In genomic region chr9:121944741-121945191, GRCh38 we compare ENCODE assay signal across 16 cellular contexts.
DNase-seq lines count a peak whose midpoint lies in the region; ATAC-seq and TF ChIP-seq lines count a peak whose summit lies in the region.
"Had no signal": no experiment of that assay in that cellular context is flagged by ENCODE, and none has a peak within 500 bp of the region (broad histone marks: within the 10 kb centered on the region; RNA-seq: fewer than 3 reads in every experiment).

No MANE protein-coding gene starts in this region.

- H3K79me1 ChIP-seq in IMR-90 (ENCODE audit: low read depth in 1 of 2, low read length in 2 of 2), result peaks cover 0 to 7% of the 10 kb centered on the region in 2 experiments; a peak in 1 of 4 replicates

- no peak overlapping the region for H3K4me3 Mint-ChIP-seq in CD4-positive, alpha-beta T cell
- H3K4me3 Mint-ChIP-seq: endodermal cell; memory B cell; stimulated activated memory B cell treated with anti-CD40 and anti-IgM and Interleukin-4, amounts not matched to agents 10 μg/mL and 1 μg/mL and 100 μg/mL, for 72 hours had no signal

- no peak overlapping the region for H3K14ac ChIP-seq in IMR-90 (replicated peaks; ENCODE audit: low read depth, low read length)

- H2BK15ac ChIP-seq in IMR-90 (ENCODE audit: low read depth, low read length), result no peak overlapping the region; the same call in 2 of the 3 replicates

- peak overlapping the region; percentile 56 for H2BK5ac ChIP-seq in IMR-90 (ENCODE audit: low read depth, low read length, poor library complexity, severe bottlenecking)

- DNase-seq in AG09319 (ENCODE audit: extremely low read depth, low read depth) (peak; percentile 10), IMR-90 (peak; percentile 87), astrocyte of the cerebellum (ENCODE audit: low read depth) (peak; percentile 18), glomerular visceral epithelial cell (ENCODE audit: extremely low spot score) (peak; percentile 35), NCI-H1930 (lab: John Stamatoyannopoulos, UW) (no peak), NCI-H1105 treated with DMSO at 0.1 percent for 48 hours (lab: John Stamatoyannopoulos, UW) (no peak), OCI-M1 (lab: John Stamatoyannopoulos, UW) (no peak)
- no peak for DNase-seq in CD4-positive, alpha-beta T cell
- DNase-seq: activated CD4-positive, CD25-positive, alpha-beta regulatory T cell; endodermal cell; NCI-H1048; NCI-H510A treated with DMSO at 0.1 percent for 48 hours; pancreas had no signal

- no peaks in the 10 kb centered on the region for H3K27me3 ChIP-seq in IMR-90 (ENCODE audit: control insufficient read depth, insufficient read depth, low read length)
- H3K27me3 ChIP-seq in CD4-positive, alpha-beta T cell (ENCODE audit: control insufficient read depth, insufficient read depth, low read length), result no peaks in the 10 kb centered on the region
- H3K27me3 ChIP-seq: pancreas had no signal

- no peak overlapping the region for H4K8ac ChIP-seq in IMR-90 (ENCODE audit: low read depth in 2 of 2, low read length in 2 of 2)

- intact Hi-C loops in IMR-90 (cut with micrococcal nuclease), result no loop called here
- intact Hi-C loops in CD4-positive, alpha-beta T cell (cut with DNase I, micrococcal nuclease), result no loop called here

- H2AK9ac ChIP-seq in IMR-90 (replicated peaks; ENCODE audit: low read depth, low read length, poor library complexity), result no peak overlapping the region

- peak overlapping the region; percentile 24; the same call in 1 of the 2 replicates for H3K18ac ChIP-seq in IMR-90 (ENCODE audit: low read depth, low read length)

- BruUV-seq in IMR-90 (replicated peaks; lab: Mats Ljungman, UMichigan), result no TSS peak

- no peak overlapping the region for H4K5ac ChIP-seq in IMR-90 (ENCODE audit: low read depth, low read length)

- H3K56ac ChIP-seq in IMR-90 (ENCODE audit: extremely low read depth, insufficient read depth, low read length), result no peak overlapping the region

- no peaks in the 10 kb centered on the region for H3K9me3 ChIP-seq in IMR-90 (ENCODE audit: control insufficient read depth, insufficient read depth, low read length)
- no peaks in the 10 kb centered on the region for H3K9me3 ChIP-seq in CD4-positive, alpha-beta T cell (ENCODE audit: control insufficient read depth, low read length)
- H3K9me3 ChIP-seq: pancreas had no signal

- CTCF ChIA-PET in IMR-90 (lab: Yijun Ruan, JAX), result no interaction called here
- CTCF ChIA-PET in CD4-positive, alpha-beta T cell (lab: Charles Lee), result no interaction called here

- dilution Hi-C loops in IMR-90 (cut with HindIII; ENCODE audit: low sequenced_read_pairs, unreplicated experiment), result no loop called here

- TF ChIP-seq CTCF in AG09319 (IDR thresholded peaks at IDR 0.05; ENCODE audit: low read depth, low read length) (no peak), IMR-90 (conservative IDR thresholded peaks at IDR 0.05; ENCODE audit: low read depth, low read length) (no peak), astrocyte of the cerebellum (IDR thresholded peaks at IDR 0.05; ENCODE audit: low read depth, low read length, missing control alignments) (no peak)
- TF ChIP-seq CTCF in CD4-positive, alpha-beta T cell (IDR thresholded peaks at IDR 0.05), result no peak

- no peak overlapping the region for H3K9ac ChIP-seq in IMR-90 (ENCODE audit: low read depth, low read length)

- H2AFZ ChIP-seq in IMR-90 (replicated peaks; ENCODE audit: low read length, poor library complexity), result no peak overlapping the region

- H2BK20ac ChIP-seq in IMR-90 (ENCODE audit: low read depth, low read length), result no peak overlapping the region

- H3K4me1 Mint-ChIP-seq in CD4-positive, alpha-beta T cell (ENCODE audit: low read depth), result no peaks in the 10 kb centered on the region

- no peaks in the 10 kb centered on the region for H3K36me3 Mint-ChIP-seq in CD4-positive, alpha-beta T cell (ENCODE audit: low read depth)

- no peak for TF ChIP-seq RAD21 in IMR-90 (IDR thresholded peaks at IDR 0.05; ENCODE audit: low read length)

- H3K9me3 Mint-ChIP-seq in CD4-positive, alpha-beta T cell, result no peaks in the 10 kb centered on the region
- H3K9me3 Mint-ChIP-seq: endodermal cell; memory B cell; stimulated activated memory B cell treated with anti-CD40 and anti-IgM and Interleukin-4, amounts not matched to agents 10 μg/mL and 1 μg/mL and 100 μg/mL, for 72 hours had no signal

- H3K23ac ChIP-seq in IMR-90 (ENCODE audit: low read depth, low read length), result no peak overlapping the region

- H3K27ac ChIP-seq in IMR-90 (ENCODE audit: insufficient read depth, low read length), result no peak overlapping the region
- no peak overlapping the region for H3K27ac ChIP-seq in CD4-positive, alpha-beta T cell (ENCODE audit: low read depth, low read length)
- H3K27ac ChIP-seq: pancreas, SK-N-MC had no signal

- peaks cover 9% of the 10 kb centered on the region for H3K4me1 ChIP-seq in IMR-90 (ENCODE audit: control insufficient read depth, insufficient read depth, low read length)
- H3K4me1 ChIP-seq: pancreas had no signal

- H3K27ac Mint-ChIP-seq in CD4-positive, alpha-beta T cell, result no peak overlapping the region
- H3K27ac Mint-ChIP-seq: endodermal cell; stimulated activated memory B cell treated with anti-CD40 and anti-IgM and Interleukin-4, amounts not matched to agents 10 μg/mL and 1 μg/mL and 100 μg/mL, for 72 hours had no signal

- H3K4me3 ChIP-seq in IMR-90 (ENCODE audit: insufficient read depth, low read depth, low read length) (no peak overlapping the region), astrocyte of the cerebellum (ENCODE audit: low read depth, low read length) (no peak overlapping the region)
- H3K4me3 ChIP-seq: pancreas, SK-N-MC had no signal

- peak; percentile 88 for ATAC-seq in IMR-90 (ENCODE audit: low read depth)
- no peak for ATAC-seq in CD4-positive, alpha-beta T cell (ENCODE audit: poor library complexity)
- ATAC-seq: pancreas; stimulated activated memory B cell treated with anti-CD40 and anti-IgM and Interleukin-4, amounts not matched to agents 10 μg/mL and 1 μg/mL and 100 μg/mL, for 72 hours had no signal

- H2BK120ac ChIP-seq in IMR-90 (ENCODE audit: low read depth, low read length), result peak overlapping the region; percentile 50; the same call in 1 of the 2 replicates

- no peaks in the 10 kb centered on the region for H3K27me3 Mint-ChIP-seq in CD4-positive, alpha-beta T cell
- H3K27me3 Mint-ChIP-seq: memory B cell; stimulated activated memory B cell treated with anti-CD40 and anti-IgM and Interleukin-4, amounts not matched to agents 10 μg/mL and 1 μg/mL and 100 μg/mL, for 72 hours had no signal

- no peak overlapping the region for H3K4me2 ChIP-seq in IMR-90 (ENCODE audit: low read depth, low read length)

- H3K9me1 ChIP-seq in IMR-90 (ENCODE audit: insufficient read depth, low read length), result peaks cover 13% of the 10 kb centered on the region

- no peak overlapping the region for H4K91ac ChIP-seq in IMR-90 (ENCODE audit: insufficient read depth, low read depth, low read length)

- H2AK5ac ChIP-seq in IMR-90 (ENCODE audit: low read depth, low read length), result peak overlapping the region; percentile 73; the same call in 1 of the 2 replicates

- H4K20me1 ChIP-seq in IMR-90 (ENCODE audit: insufficient read depth, low read length), result no peaks in the 10 kb centered on the region

- no peak for TF ChIP-seq POLR2A in IMR-90 (IDR thresholded peaks at IDR 0.05; ENCODE audit: low read depth, low read length)

- WGBS in IMR-90 (ENCODE audit: extremely low coverage in 2 of 2, insufficient read length in 1 of 2), 2 experiments, result no CpG with 5 or more reads among the region's 5 CpGs

- in situ Hi-C loops in IMR-90 (cut with MboI; ENCODE audit: low sequenced_read_pairs) (no loop called here), astrocyte of the cerebellum (cut with HindIII; ENCODE audit: low sequenced_read_pairs) (no loop called here)

- POLR2A ChIA-PET in IMR-90 (lab: Charles Lee; ENCODE audit: unreplicated experiment), result interaction anchor here (0.5 kb wide), 1 partner anchor 23 kb away, joined by 3 read pairs; no protein-coding TSS in a partner anchor
- POLR2A ChIA-PET in CD4-positive, alpha-beta T cell (lab: Charles Lee), result no interaction called here

- no peaks in the 10 kb centered on the region for H3K36me3 ChIP-seq in IMR-90 (ENCODE audit: control insufficient read depth, insufficient read depth, low read length)
- H3K36me3 ChIP-seq: pancreas had no signal

- H3K4ac ChIP-seq in IMR-90 (ENCODE audit: low read depth, low read length), result no peak overlapping the region

TF ChIP-seq in IMR-90, 13 proteins besides CTCF, POLR2A, EP300 and RAD21:
- TF ChIP-seq MAFK (IDR thresholded peaks at IDR 0.05; ENCODE audit: low read depth, low read length) (peak; percentile 80), SMC3 (IDR thresholded peaks at IDR 0.05; ENCODE audit: low read depth, low read length) (no peak), CEBPB (IDR thresholded peaks at IDR 0.05; ENCODE audit: low read depth, low read length) (peak; percentile 21; the same call in 1 of the 2 replicates)
TF ChIP-seq in IMR-90: peak in this region for 2.

Comparison
In these comparisons a context has a peak if more than half of its experiments do, and no peak if none do; other contexts are left out.
1. DNase-seq: peak in AG09319 (single experiment), IMR-90 (single experiment), astrocyte of the cerebellum (single experiment) and glomerular visceral epithelial cell (single experiment); none in NCI-H1930 (0 of 2), NCI-H1105 treated with DMSO at 0.1 percent for 48 hours (single experiment), OCI-M1 (single experiment) and CD4-positive, alpha-beta T cell (0 of 10).